Comparison of ENCODE assay signal across 1 cellular context in the genomic region with DNA sequence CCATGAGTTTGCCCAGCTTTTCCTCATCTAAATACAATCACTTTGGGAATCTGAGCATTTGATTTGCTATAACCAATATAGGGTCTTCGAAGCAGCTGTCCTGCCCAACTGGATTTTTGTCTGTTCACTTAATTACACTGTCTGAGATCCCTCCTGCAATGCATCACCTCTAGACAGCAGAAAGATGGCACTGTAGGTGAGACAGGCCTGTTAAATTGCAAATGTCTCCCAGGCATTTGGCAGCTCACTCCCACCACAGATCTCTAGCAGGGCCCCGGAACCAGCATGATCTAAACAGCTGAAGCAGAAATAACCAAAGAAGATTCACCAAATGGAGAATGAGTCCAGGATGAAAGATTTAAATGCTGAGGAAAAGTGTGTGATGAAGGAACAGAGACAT.
TF ChIP-seq lines count a peak whose summit lies in the region.

No MANE protein-coding gene starts in this region.

TF ChIP-seq in HepG2, 621 proteins besides CTCF, POLR2A, EP300 and RAD21:
- TF ChIP-seq, protein P1, sequence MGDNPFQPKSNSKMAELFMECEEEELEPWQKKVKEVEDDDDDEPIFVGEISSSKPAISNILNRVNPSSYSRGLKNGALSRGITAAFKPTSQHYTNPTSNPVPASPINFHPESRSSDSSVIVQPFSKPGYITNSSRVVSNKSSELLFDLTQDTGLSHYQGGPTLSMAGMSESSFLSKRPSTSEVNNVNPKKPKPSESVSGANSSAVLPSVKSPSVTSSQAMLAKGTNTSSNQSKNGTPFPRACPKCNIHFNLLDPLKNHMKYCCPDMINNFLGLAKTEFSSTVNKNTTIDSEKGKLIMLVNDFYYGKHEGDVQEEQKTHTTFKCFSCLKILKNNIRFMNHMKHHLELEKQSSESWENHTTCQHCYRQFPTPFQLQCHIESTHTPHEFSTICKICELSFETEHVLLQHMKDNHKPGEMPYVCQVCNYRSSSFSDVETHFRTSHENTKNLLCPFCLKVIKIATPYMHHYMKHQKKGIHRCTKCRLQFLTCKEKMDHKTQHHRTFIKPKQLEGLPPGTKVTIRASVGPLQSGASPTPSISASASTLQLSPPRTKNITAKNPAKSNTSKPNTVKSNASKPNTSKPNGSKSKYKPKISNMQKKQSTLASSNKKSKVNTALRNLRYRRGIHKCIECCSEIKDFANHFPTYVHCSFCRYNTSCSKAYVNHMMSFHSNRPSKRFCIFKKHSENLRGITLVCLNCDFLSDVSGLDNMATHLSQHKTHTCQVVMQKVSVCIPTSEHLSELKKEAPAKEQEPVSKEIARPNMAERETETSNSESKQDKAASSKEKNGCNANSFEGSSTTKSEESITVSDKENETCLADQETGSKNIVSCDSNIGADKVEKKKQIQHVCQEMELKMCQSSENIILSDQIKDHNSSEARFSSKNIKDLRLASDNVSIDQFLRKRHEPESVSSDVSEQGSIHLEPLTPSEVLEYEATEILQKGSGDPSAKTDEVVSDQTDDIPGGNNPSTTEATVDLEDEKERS (CRISPR knock-in tag; IDR thresholded peaks at IDR 0.05): no peak
- TF ChIP-seq, protein P2, sequence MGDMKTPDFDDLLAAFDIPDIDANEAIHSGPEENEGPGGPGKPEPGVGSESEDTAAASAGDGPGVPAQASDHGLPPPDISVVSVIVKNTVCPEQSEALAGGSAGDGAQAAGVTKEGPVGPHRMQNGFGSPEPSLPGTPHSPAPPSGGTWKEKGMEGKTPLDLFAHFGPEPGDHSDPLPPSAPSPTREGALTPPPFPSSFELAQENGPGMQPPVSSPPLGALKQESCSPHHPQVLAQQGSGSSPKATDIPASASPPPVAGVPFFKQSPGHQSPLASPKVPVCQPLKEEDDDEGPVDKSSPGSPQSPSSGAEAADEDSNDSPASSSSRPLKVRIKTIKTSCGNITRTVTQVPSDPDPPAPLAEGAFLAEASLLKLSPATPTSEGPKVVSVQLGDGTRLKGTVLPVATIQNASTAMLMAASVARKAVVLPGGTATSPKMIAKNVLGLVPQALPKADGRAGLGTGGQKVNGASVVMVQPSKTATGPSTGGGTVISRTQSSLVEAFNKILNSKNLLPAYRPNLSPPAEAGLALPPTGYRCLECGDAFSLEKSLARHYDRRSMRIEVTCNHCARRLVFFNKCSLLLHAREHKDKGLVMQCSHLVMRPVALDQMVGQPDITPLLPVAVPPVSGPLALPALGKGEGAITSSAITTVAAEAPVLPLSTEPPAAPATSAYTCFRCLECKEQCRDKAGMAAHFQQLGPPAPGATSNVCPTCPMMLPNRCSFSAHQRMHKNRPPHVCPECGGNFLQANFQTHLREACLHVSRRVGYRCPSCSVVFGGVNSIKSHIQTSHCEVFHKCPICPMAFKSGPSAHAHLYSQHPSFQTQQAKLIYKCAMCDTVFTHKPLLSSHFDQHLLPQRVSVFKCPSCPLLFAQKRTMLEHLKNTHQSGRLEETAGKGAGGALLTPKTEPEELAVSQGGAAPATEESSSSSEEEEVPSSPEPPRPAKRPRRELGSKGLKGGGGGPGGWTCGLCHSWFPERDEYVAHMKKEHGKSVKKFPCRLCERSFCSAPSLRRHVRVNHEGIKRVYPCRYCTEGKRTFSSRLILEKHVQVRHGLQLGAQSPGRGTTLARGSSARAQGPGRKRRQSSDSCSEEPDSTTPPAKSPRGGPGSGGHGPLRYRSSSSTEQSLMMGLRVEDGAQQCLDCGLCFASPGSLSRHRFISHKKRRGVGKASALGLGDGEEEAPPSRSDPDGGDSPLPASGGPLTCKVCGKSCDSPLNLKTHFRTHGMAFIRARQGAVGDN (CRISPR knock-in tag; IDR thresholded peaks at IDR 0.05): no peak
